9 cellular contexts compared by ENCODE assay signal in the genomic region with DNA sequence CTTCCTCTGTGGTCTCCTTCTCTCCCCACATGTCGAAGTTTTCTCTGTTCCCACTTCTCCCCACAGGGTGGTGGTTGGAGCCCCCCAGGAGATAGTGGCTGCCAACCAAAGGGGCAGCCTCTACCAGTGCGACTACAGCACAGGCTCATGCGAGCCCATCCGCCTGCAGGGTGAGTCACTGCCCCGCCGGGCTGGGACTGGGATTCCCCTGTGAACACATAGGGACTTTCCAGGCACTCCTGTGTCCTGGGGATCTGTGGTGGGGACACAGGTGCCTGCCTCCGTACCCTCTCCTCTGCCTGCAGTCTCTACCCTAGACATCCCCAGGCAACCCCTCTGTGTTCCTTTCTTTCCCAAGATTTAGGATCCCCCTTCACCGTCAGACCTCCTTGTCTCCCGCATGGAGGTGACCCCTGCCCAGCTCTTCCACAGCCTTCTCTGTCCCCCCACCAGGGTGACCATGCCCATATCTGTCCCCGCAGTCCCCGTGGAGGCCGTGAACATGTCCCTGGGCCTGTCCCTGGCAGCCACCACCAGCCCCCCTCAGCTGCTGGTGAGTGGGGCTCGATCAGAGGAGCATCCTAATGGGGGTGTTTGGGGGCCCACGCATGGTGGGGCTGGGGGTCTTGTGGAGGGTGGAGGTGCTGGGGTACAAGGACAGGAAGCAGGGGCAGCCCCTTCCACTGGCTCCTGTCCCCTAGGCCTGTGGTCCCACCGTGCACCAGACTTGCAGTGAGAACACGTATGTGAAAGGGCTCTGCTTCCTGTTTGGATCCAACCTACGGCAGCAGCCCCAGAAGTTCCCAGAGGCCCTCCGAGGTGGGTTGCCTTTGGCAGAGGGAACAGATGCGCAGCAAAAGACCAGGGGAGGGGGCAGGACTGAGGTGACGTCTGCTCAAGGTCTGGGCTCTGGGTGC. TPM values are rescaled to one million over a fixed set of nuclear protein-coding genes. Genes with fewer than 3 reads are reported as not detected.
DNase-seq lines count a peak whose midpoint lies in the region; ATAC-seq and TF ChIP-seq lines count a peak whose summit lies in the region.
"Had no signal": no experiment of that assay in that cellular context is flagged by ENCODE, and none has a peak within 500 bp of the region (broad histone marks: within the 10 kb centered on the region; RNA-seq: fewer than 3 reads in every experiment).

No MANE protein-coding gene starts in this region.

- WGBS in gastroesophageal sphincter (ENCODE audit: low coverage in 1 of 2), 2 donors, result 70% methylated on average over 9 of the region's 20 CpGs; no CpG with 5 or more reads in 1 of the 2 donors

- no peak overlapping the region for H3K4me3 ChIP-seq in fibroblast of villous mesenchyme (ENCODE audit: low read depth, low read length)
- H3K4me3 ChIP-seq in foreskin fibroblast (ENCODE audit: low read depth in 1 of 2, low read length in 2 of 2), result no peak overlapping the region
- no peak overlapping the region for H3K4me3 ChIP-seq in gastroesophageal sphincter

- no peak overlapping the region for H3K27ac ChIP-seq in gastroesophageal sphincter

- H3K27me3 Mint-ChIP-seq in activated CD4-positive, alpha-beta memory T cell treated with anti-CD3 and anti-CD28 coated beads, Interleukin-2, amount 10 ng/mL, durations not matched to agents 7 days and 5 days, result no peaks in the 10 kb centered on the region

- CTCF ChIA-PET in activated CD4-positive, alpha-beta memory T cell treated with anti-CD3 and anti-CD28 coated beads, Interleukin-2, amount 10 ng/mL, durations not matched to agents 7 days and 5 days (lab: Charles Lee), result no interaction called here

- H3K36me3 Mint-ChIP-seq in activated CD4-positive, alpha-beta memory T cell treated with anti-CD3 and anti-CD28 coated beads, Interleukin-2, amount 10 ng/mL, durations not matched to agents 7 days and 5 days (ENCODE audit: low read depth), result peaks cover 57% of the 10 kb centered on the region

- no peaks in the 10 kb centered on the region for H3K9me3 Mint-ChIP-seq in activated CD4-positive, alpha-beta memory T cell treated with anti-CD3 and anti-CD28 coated beads, Interleukin-2, amount 10 ng/mL, durations not matched to agents 7 days and 5 days

- DNase-seq in AG20443 (ENCODE audit: low spot score) (peak; percentile 57), fibroblast of villous mesenchyme (ENCODE audit: low read depth) (peak; percentile 23), foreskin fibroblast (no peak)
- peak; percentile 67 for DNase-seq in activated CD4-positive, alpha-beta memory T cell treated with anti-CD3 and anti-CD28 coated beads, Interleukin-2, amount 10 ng/mL, durations not matched to agents 7 days and 5 days
- DNase-seq in stimulated activated CD8-positive, alpha-beta memory T cell treated with anti-CD3 and anti-CD28 coated beads, Interleukin-12 subunit alpha, Interleukin-12 subunit beta, amount 100 ng/mL, for 1 hour (ENCODE audit: low read depth), result peak; percentile 42

- no peak for TF ChIP-seq POLR2A in gastroesophageal sphincter (IDR thresholded peaks at IDR 0.05)

- peak overlapping the region; percentile 33 for H3K4me3 Mint-ChIP-seq in activated CD4-positive, alpha-beta memory T cell treated with anti-CD3 and anti-CD28 coated beads, Interleukin-2, amount 10 ng/mL, durations not matched to agents 7 days and 5 days

- H3K27me3 ChIP-seq in gastroesophageal sphincter, result peaks cover 41% of the 10 kb centered on the region

- TF ChIP-seq CTCF in fibroblast of villous mesenchyme (IDR thresholded peaks at IDR 0.05; ENCODE audit: insufficient read depth, low read depth, low read length) (no peak), foreskin fibroblast (IDR thresholded peaks at IDR 0.05; ENCODE audit: low read depth, low read length) (no peak), gastroesophageal sphincter (IDR thresholded peaks at IDR 0.05) (no peak)

- H3K4me1 Mint-ChIP-seq in activated CD4-positive, alpha-beta memory T cell treated with anti-CD3 and anti-CD28 coated beads, Interleukin-2, amount 10 ng/mL, durations not matched to agents 7 days and 5 days, result peaks cover 57% of the 10 kb centered on the region

- H3K27ac Mint-ChIP-seq in activated CD4-positive, alpha-beta memory T cell treated with anti-CD3 and anti-CD28 coated beads, Interleukin-2, amount 10 ng/mL, durations not matched to agents 7 days and 5 days, result peak overlapping the region; percentile 62

- no peak for TF ChIP-seq EP300 in gastroesophageal sphincter (IDR thresholded peaks at IDR 0.05)

- no peaks in the 10 kb centered on the region for H3K9me3 ChIP-seq in gastroesophageal sphincter

- ATAC-seq in GM19468 (IDR thresholded peaks at IDR 0.05; ENCODE audit: extremely low read depth, unreplicated experiment), result peak; percentile 21
- ATAC-seq in HG03565 (IDR thresholded peaks at IDR 0.05; ENCODE audit: unreplicated experiment), result peak; percentile 87
- ATAC-seq in gastroesophageal sphincter, result no peak

- no peaks in the 10 kb centered on the region for H3K4me1 ChIP-seq in gastroesophageal sphincter

- POLR2A ChIA-PET in activated CD4-positive, alpha-beta memory T cell treated with anti-CD3 and anti-CD28 coated beads, Interleukin-2, amount 10 ng/mL, durations not matched to agents 7 days and 5 days (lab: Charles Lee), result no interaction called here

- no peaks in the 10 kb centered on the region for H3K36me3 ChIP-seq in gastroesophageal sphincter

RNA-seq across cellular contexts. Expression of gene ITGAM, which starts 5.8 kb away (rescaled TPM):
- 10 to 100 TPM; 81.3 to 82.1 TPM for total RNA-seq in activated CD4-positive, alpha-beta memory T cell treated with anti-CD3 and anti-CD28 coated beads, Interleukin-2, amount 10 ng/mL, durations not matched to agents 7 days and 5 days
- not detected in 2 replicates for total RNA-seq in fibroblast of villous mesenchyme
- total RNA-seq in gastroesophageal sphincter, result 10 to 100 TPM in 2 of 4 donors, 1 to 10 TPM in 2; 5.4 to 21.4 (median 12.7) TPM
- total RNA-seq: fibroblast of lung had no signal

RNA-seq across cellular contexts. Expression of gene PYDC1, which starts 48.7 kb away (rescaled TPM):
- not detected for total RNA-seq in activated CD4-positive, alpha-beta memory T cell treated with anti-CD3 and anti-CD28 coated beads, Interleukin-2, amount 10 ng/mL, durations not matched to agents 7 days and 5 days
- not detected in 2 replicates for total RNA-seq in fibroblast of villous mesenchyme
- total RNA-seq in gastroesophageal sphincter, result under 1 TPM in 1 of 4 donors, not detected in 3; 0.93 TPM
- total RNA-seq: fibroblast of lung had no signal

RNA-seq across cellular contexts. Expression of gene TRIM72, which starts 51.7 kb away (rescaled TPM):
- under 1 TPM; 0.03 to 0.05 TPM for total RNA-seq in activated CD4-positive, alpha-beta memory T cell treated with anti-CD3 and anti-CD28 coated beads, Interleukin-2, amount 10 ng/mL, durations not matched to agents 7 days and 5 days
- total RNA-seq in fibroblast of villous mesenchyme, result not detected in 2 replicates
- total RNA-seq in gastroesophageal sphincter, result under 1 TPM in 2 of 4 donors, not detected in 2; under 0.01 to 0.08 TPM
- total RNA-seq: fibroblast of lung had no signal

Comparison
In these comparisons a context has a peak if more than half of its experiments do, and no peak if none do; other contexts are left out.
1. DNase-seq: peak in AG20443 (single experiment), activated CD4-positive, alpha-beta memory T cell treated with anti-CD3 and anti-CD28 coated beads, Interleukin-2, amount 10 ng/mL, durations not matched to agents 7 days and 5 days (single experiment), fibroblast of villous mesenchyme (single experiment) and stimulated activated CD8-positive, alpha-beta memory T cell treated with anti-CD3 and anti-CD28 coated beads, Interleukin-12 subunit alpha, Interleukin-12 subunit beta, amount 100 ng/mL, for 1 hour (single experiment); none in foreskin fibroblast (0 of 2).